9 cellular contexts compared by ENCODE assay signal in genomic region chr5:100623719-100624118, GRCh38.
DNase-seq lines count a peak whose midpoint lies in the region; ATAC-seq and TF ChIP-seq lines count a peak whose summit lies in the region.
"Had no signal": no experiment of that assay in that cellular context is flagged by ENCODE, and none has a peak within 500 bp of the region (broad histone marks: within the 10 kb centered on the region; RNA-seq: fewer than 3 reads in every experiment).

No MANE protein-coding gene starts in this region.

- no peaks in the 10 kb centered on the region for H3K4me1 Mint-ChIP-seq in CD4-positive, alpha-beta memory T cell

- no peak for TF ChIP-seq POLR2A in Peyer's patch (IDR thresholded peaks at IDR 0.05)
- TF ChIP-seq POLR2A in vagina (IDR thresholded peaks at IDR 0.05) = no peak

- H3K36me3 ChIP-seq in CD4-positive, alpha-beta memory T cell (ENCODE audit: insufficient read depth, low read length) = no peaks in the 10 kb centered on the region
- no peaks in the 10 kb centered on the region for H3K36me3 ChIP-seq in Peyer's patch
- H3K36me3 ChIP-seq in vagina = no peaks in the 10 kb centered on the region
- H3K36me3 ChIP-seq: SJCRH30 had no signal

- H3K4me3 Mint-ChIP-seq in CD4-positive, alpha-beta memory T cell = no peak overlapping the region

- ATAC-seq in GM18907 (IDR thresholded peaks at IDR 0.05; ENCODE audit: unreplicated experiment) (peak; percentile 96), HG03135 (IDR thresholded peaks at IDR 0.05; ENCODE audit: unreplicated experiment) (peak; percentile 89)

- intact Hi-C loops in CD4-positive, alpha-beta memory T cell (cut with micrococcal nuclease) = loop anchor here (1.0 to 10.0 kb wide), 6 partner anchors 144 to 1351 kb away; no protein-coding TSS in a partner anchor
- intact Hi-C loops in vagina (cut with DNase I) = no loop called here

- H3K27me3 ChIP-seq in CD4-positive, alpha-beta memory T cell (ENCODE audit: insufficient read depth, low read length) = no peaks in the 10 kb centered on the region
- H3K27me3 ChIP-seq in Peyer's patch (no peaks in the 10 kb centered on the region), vagina (no peaks in the 10 kb centered on the region)
- H3K27me3 ChIP-seq: SJCRH30 had no signal

- TF ChIP-seq CTCF in Peyer's patch (IDR thresholded peaks at IDR 0.05) = peak in 5 of 6 experiments; percentile 16 to 49 (median 46)
- TF ChIP-seq CTCF in vagina (IDR thresholded peaks at IDR 0.05) = peak in 2 of 3 experiments; percentile 17 to 38

- no peaks in the 10 kb centered on the region for H3K9me3 Mint-ChIP-seq in CD4-positive, alpha-beta memory T cell

- no peak overlapping the region for H3K27ac Mint-ChIP-seq in CD4-positive, alpha-beta memory T cell

- no peaks in the 10 kb centered on the region for H3K4me1 ChIP-seq in CD4-positive, alpha-beta memory T cell (ENCODE audit: insufficient read depth, low read length)
- H3K4me1 ChIP-seq in Peyer's patch = no peaks in the 10 kb centered on the region
- H3K4me1 ChIP-seq in vagina = no peaks in the 10 kb centered on the region
- H3K4me1 ChIP-seq: SJCRH30 had no signal

- peak in 4 of 5 donors; percentile 28 to 49 (median 34) for DNase-seq in CD4-positive, alpha-beta memory T cell
- no peak for DNase-seq in Peyer's patch
- DNase-seq in fibroblast of peridontal ligament (ENCODE audit: extremely low read depth) = peak; percentile 59
- no peak for DNase-seq in vagina (ENCODE audit: extremely low spot score in 2 of 2)
- DNase-seq in activated gamma-delta T cell (lab: John Stamatoyannopoulos, UW) = no peak
- no peak for DNase-seq in NCI-H1417 treated with DMSO at 0.1 percent for 48 hours (lab: John Stamatoyannopoulos, UW)

- no peaks in the 10 kb centered on the region for H3K36me3 Mint-ChIP-seq in CD4-positive, alpha-beta memory T cell

- CTCF ChIA-PET in CD4-positive, alpha-beta memory T cell (lab: Charles Lee; ENCODE audit: partially characterized antibody) = interaction anchor here (0.7 to 2.4 kb wide), 14 partner anchors 14 to 766 kb away, joined by 3 to 14 read pairs (median 4); partner anchors contain the start of gene ST8SIA4

- POLR2A ChIA-PET in CD4-positive, alpha-beta memory T cell (lab: Charles Lee; ENCODE audit: partially characterized antibody) = interaction anchor here (0.9 to 1.0 kb wide), 2 partner anchors 157 to 279 kb away, joined by 3 to 4 read pairs; partner anchors contain the start of gene ST8SIA4

- no peak overlapping the region for H3K27ac ChIP-seq in CD4-positive, alpha-beta memory T cell (ENCODE audit: low read depth, low read length)
- no peak overlapping the region for H3K27ac ChIP-seq in Peyer's patch
- no peak overlapping the region for H3K27ac ChIP-seq in vagina
- H3K27ac ChIP-seq: SJCRH30 had no signal

- H3K27me3 Mint-ChIP-seq in CD4-positive, alpha-beta memory T cell = peaks cover 0 to 2% of the 10 kb centered on the region in 2 donors

- H3K9me3 ChIP-seq in CD4-positive, alpha-beta memory T cell (ENCODE audit: control insufficient read depth in 1 of 2, low read length in 2 of 2) = no peaks in the 10 kb centered on the region
- no peaks in the 10 kb centered on the region for H3K9me3 ChIP-seq in Peyer's patch
- no peaks in the 10 kb centered on the region for H3K9me3 ChIP-seq in vagina
- H3K9me3 ChIP-seq: SJCRH30 had no signal

- H3K4me3 ChIP-seq in CD4-positive, alpha-beta memory T cell (ENCODE audit: low read length in 2 of 2) = no peak overlapping the region
- H3K4me3 ChIP-seq in Peyer's patch = no peak overlapping the region
- H3K4me3 ChIP-seq in vagina = no peak overlapping the region
- H3K4me3 ChIP-seq: SJCRH30 had no signal

Comparison
In these comparisons a context has a peak if more than half of its experiments do, and no peak if none do; other contexts are left out.
1. DNase-seq: peak in CD4-positive, alpha-beta memory T cell (4 of 5) and fibroblast of peridontal ligament (single experiment); none in Peyer's patch (0 of 3), vagina (0 of 2), activated gamma-delta T cell (single experiment) and NCI-H1417 treated with DMSO at 0.1 percent for 48 hours (single experiment).